In genomic region chr5:1464096-1464446, GRCh38 we compare ENCODE assay signal across 32 cellular contexts. TPM values are rescaled to one million over a fixed set of nuclear protein-coding genes. Genes with fewer than 3 reads are reported as not detected.
"Had no signal": no experiment of that assay in that cellular context is flagged by ENCODE, and none has a peak within 500 bp of the region (broad histone marks: within the 10 kb centered on the region; RNA-seq: fewer than 3 reads in every experiment).

No MANE protein-coding gene starts in this region.

- H3K9me3 Mint-ChIP-seq: immature natural killer cell, T-cell had no signal

- DNase-seq: activated CD4-positive, alpha-beta T cell treated with anti-CD3 and anti-CD28 coated beads, Interleukin-2, amount 10 ng/mL, durations not matched to agents 7 days and 5 days; activated CD4-positive, CD25-positive, alpha-beta regulatory T cell treated with anti-CD3 and anti-CD28 coated beads, Interleukin-2, amount 50 U/mL, for 72 hours; activated CD8-positive, alpha-beta memory T cell treated with anti-CD3 and anti-CD28 coated beads, Interleukin-2, amount 10 ng/mL, durations not matched to agents 7 days and 5 days; activated CD8-positive, alpha-beta T cell treated with anti-CD3 and anti-CD28 coated beads for 36 hours; activated naive CD4-positive, alpha-beta T cell treated with anti-CD3 and anti-CD28 coated beads, Interleukin-2, amount 10 ng/mL, durations not matched to agents 7 days and 5 days; activated T-cell treated with anti-CD3 and anti-CD28 coated beads for 4 hours; anterior cingulate cortex; dermis blood vessel endothelial cell; effector CD8-positive, alpha-beta T cell; foreskin keratinocyte; immature natural killer cell; natural killer cell; right lobe of liver; stimulated activated CD4-positive, alpha-beta T cell treated with anti-CD3 and anti-CD28 coated beads, Interleukin-15, amount 100 ng/mL, for 24 hours; stomach; transverse colon had no signal

- H3K27me3 ChIP-seq: body of pancreas, cardiac muscle cell, foreskin keratinocyte, hepatocyte, right lobe of liver, stomach, suprapubic skin, transverse colon, vagina had no signal

- ATAC-seq: activated CD8-positive, alpha-beta memory T cell treated with anti-CD3 and anti-CD28 coated beads, Interleukin-2, amount 10 ng/mL, durations not matched to agents 7 days and 5 days; activated CD8-positive, alpha-beta T cell treated with anti-CD3 and anti-CD28 coated beads for 36 hours; body of pancreas; foreskin keratinocyte; left lobe of liver; natural killer cell; right lobe of liver; stimulated activated memory B cell treated with anti-CD40 and anti-IgM and Interleukin-4, amounts not matched to agents 10 μg/mL and 1 μg/mL and 100 μg/mL, for 72 hours; T-cell had no signal

- H3K4me1 Mint-ChIP-seq: activated CD4-positive, alpha-beta T cell treated with anti-CD3 and anti-CD28 coated beads, Interleukin-2, amount 10 ng/mL, durations not matched to agents 7 days and 5 days; activated CD8-positive, alpha-beta memory T cell treated with anti-CD3 and anti-CD28 coated beads, Interleukin-2, amount 10 ng/mL, durations not matched to agents 7 days and 5 days; activated naive CD4-positive, alpha-beta T cell treated with anti-CD3 and anti-CD28 coated beads, Interleukin-2, amount 10 ng/mL, durations not matched to agents 7 days and 5 days; mesothelial cell of epicardium; T-cell had no signal

- H3K9me3 ChIP-seq: body of pancreas, right lobe of liver, stomach, suprapubic skin, transverse colon, vagina had no signal

- H3K4me1 ChIP-seq: body of pancreas, foreskin keratinocyte, parathyroid adenoma, right lobe of liver, stomach, suprapubic skin, transverse colon, vagina had no signal

- H3K27ac Mint-ChIP-seq: activated CD8-positive, alpha-beta memory T cell treated with anti-CD3 and anti-CD28 coated beads, Interleukin-2, amount 10 ng/mL, durations not matched to agents 7 days and 5 days; activated CD8-positive, alpha-beta T cell treated with anti-CD3 and anti-CD28 coated beads for 36 hours; activated naive CD4-positive, alpha-beta T cell treated with anti-CD3 and anti-CD28 coated beads, Interleukin-2, amount 10 ng/mL, durations not matched to agents 7 days and 5 days; mesothelial cell of epicardium; stimulated activated memory B cell treated with anti-CD40 and anti-IgM and Interleukin-4, amounts not matched to agents 10 μg/mL and 1 μg/mL and 100 μg/mL, for 72 hours; T-cell had no signal

- H3K27ac ChIP-seq: body of pancreas, cardiac muscle cell, foreskin keratinocyte, hepatocyte, parathyroid adenoma, right lobe of liver, stomach, suprapubic skin, transverse colon, vagina, VCaP had no signal

- H3K27me3 Mint-ChIP-seq: activated CD4-positive, alpha-beta T cell treated with anti-CD3 and anti-CD28 coated beads, Interleukin-2, amount 10 ng/mL, durations not matched to agents 7 days and 5 days; activated CD8-positive, alpha-beta memory T cell treated with anti-CD3 and anti-CD28 coated beads, Interleukin-2, amount 10 ng/mL, durations not matched to agents 7 days and 5 days; activated CD8-positive, alpha-beta T cell treated with anti-CD3 and anti-CD28 coated beads for 36 hours; activated naive CD4-positive, alpha-beta T cell treated with anti-CD3 and anti-CD28 coated beads, Interleukin-2, amount 10 ng/mL, durations not matched to agents 7 days and 5 days; stimulated activated memory B cell treated with anti-CD40 and anti-IgM and Interleukin-4, amounts not matched to agents 10 μg/mL and 1 μg/mL and 100 μg/mL, for 72 hours; T-cell had no signal

- H3K4me3 Mint-ChIP-seq: activated CD4-positive, alpha-beta T cell treated with anti-CD3 and anti-CD28 coated beads, Interleukin-2, amount 10 ng/mL, durations not matched to agents 7 days and 5 days; activated CD8-positive, alpha-beta memory T cell treated with anti-CD3 and anti-CD28 coated beads, Interleukin-2, amount 10 ng/mL, durations not matched to agents 7 days and 5 days; activated CD8-positive, alpha-beta T cell treated with anti-CD3 and anti-CD28 coated beads for 36 hours; activated naive CD4-positive, alpha-beta T cell treated with anti-CD3 and anti-CD28 coated beads, Interleukin-2, amount 10 ng/mL, durations not matched to agents 7 days and 5 days; immature natural killer cell; mesothelial cell of epicardium; natural killer cell; stimulated activated memory B cell treated with anti-CD40 and anti-IgM and Interleukin-4, amounts not matched to agents 10 μg/mL and 1 μg/mL and 100 μg/mL, for 72 hours; T-cell; T-helper 2 cell treated with Interferon-gamma antibody and Interleukin-4, amounts not matched to agents 5 μg/mL and 100 μg/mL, for 36 hours had no signal

- H3K4me3 ChIP-seq: body of pancreas, cardiac muscle cell, hepatocyte, right lobe of liver, smooth muscle cell, stomach, suprapubic skin, transverse colon, vagina had no signal

RNA-seq across cellular contexts. Expression of gene SLC6A3, which starts 18.8 kb away (rescaled TPM):
- total RNA-seq: activated CD8-positive, alpha-beta T cell treated with anti-CD3 and anti-CD28 coated beads for 36 hours; body of pancreas; cardiac muscle cell; dermis blood vessel endothelial cell; foreskin keratinocyte; glomerular endothelial cell; hepatocyte; kidney epithelial cell; left lobe of liver; lung microvascular endothelial cell; natural killer cell; right lobe of liver; smooth muscle cell; stomach; transverse colon had no signal
